ENCODE assay signal across 8 cellular contexts in genomic region chr2:182240862-182241371, GRCh38.
DNase-seq lines count a peak whose midpoint lies in the region; ATAC-seq and TF ChIP-seq lines count a peak whose summit lies in the region.

No MANE protein-coding gene starts in this region.

- no peak overlapping the region for H3K27ac Mint-ChIP-seq in activated T-helper 17 cell treated with anti-CD3 and anti-CD28 coated beads, Interleukin-2, amount 50 U/mL, for 72 hours

- no peaks in the 10 kb centered on the region for H3K4me1 Mint-ChIP-seq in activated T-helper 17 cell treated with anti-CD3 and anti-CD28 coated beads, Interleukin-2, amount 50 U/mL, for 72 hours

- TF ChIP-seq CTCF in upper lobe of right lung (IDR thresholded peaks at IDR 0.05), result peak; percentile 42

- DNase-seq in COR-L47 (lab: John Stamatoyannopoulos, UW) (peak; percentile 41), NCI-H1092 (lab: John Stamatoyannopoulos, UW) (peak; percentile 3), iris pigment epithelial cell (ENCODE audit: low read depth) (peak; percentile 42), upper lobe of right lung (no peak), hepatic stellate cell (ENCODE audit: low spot score) (no peak)

- H3K36me3 ChIP-seq in upper lobe of right lung, result no peaks in the 10 kb centered on the region

- H3K36me3 Mint-ChIP-seq in activated T-helper 17 cell treated with anti-CD3 and anti-CD28 coated beads, Interleukin-2, amount 50 U/mL, for 72 hours (ENCODE audit: low read depth), result no peaks in the 10 kb centered on the region

- H3K4me3 Mint-ChIP-seq in activated T-helper 17 cell treated with anti-CD3 and anti-CD28 coated beads, Interleukin-2, amount 50 U/mL, for 72 hours, result no peak overlapping the region

- H3K27ac ChIP-seq in upper lobe of right lung, result no peak overlapping the region

- intact Hi-C loops in upper lobe of right lung (cut with DNase I), result no loop called here

- H3K9me3 Mint-ChIP-seq in activated T-helper 17 cell treated with anti-CD3 and anti-CD28 coated beads, Interleukin-2, amount 50 U/mL, for 72 hours, result no peaks in the 10 kb centered on the region

- no peaks in the 10 kb centered on the region for H3K9me3 ChIP-seq in upper lobe of right lung

- peak; percentile 100 for ATAC-seq in GM18519 (IDR thresholded peaks at IDR 0.05; ENCODE audit: low FRiP score, unreplicated experiment)
- peak; percentile 99 for ATAC-seq in HG02798 (IDR thresholded peaks at IDR 0.05; ENCODE audit: poor library complexity, unreplicated experiment)
- ATAC-seq in activated T-helper 17 cell treated with anti-CD3 and anti-CD28 coated beads, Interleukin-2, amount 50 U/mL, for 72 hours (replicated peaks), result peak; percentile 47
- peak; percentile 65 for ATAC-seq in upper lobe of right lung

- no peak overlapping the region for H3K4me3 ChIP-seq in upper lobe of right lung

- H3K4me1 ChIP-seq in upper lobe of right lung, result peaks cover 5% of the 10 kb centered on the region

- peaks cover 3% of the 10 kb centered on the region for H3K27me3 Mint-ChIP-seq in activated T-helper 17 cell treated with anti-CD3 and anti-CD28 coated beads, Interleukin-2, amount 50 U/mL, for 72 hours

- H3K27me3 ChIP-seq in upper lobe of right lung, result no peaks in the 10 kb centered on the region

Comparison
In these comparisons a context has a peak if more than half of its experiments do, and no peak if none do; other contexts are left out.
1. DNase-seq: peak in COR-L47 (single experiment), NCI-H1092 (single experiment) and iris pigment epithelial cell (single experiment); none in upper lobe of right lung (single experiment) and hepatic stellate cell (single experiment).
2. ATAC-seq: peak in every context shown above with its lines; median percentile 100 in GM18519; 99 in HG02798; 65 in upper lobe of right lung; 47 in activated T-helper 17 cell treated with anti-CD3 and anti-CD28 coated beads, Interleukin-2, amount 50 U/mL, for 72 hours.